In the genomic region with DNA sequence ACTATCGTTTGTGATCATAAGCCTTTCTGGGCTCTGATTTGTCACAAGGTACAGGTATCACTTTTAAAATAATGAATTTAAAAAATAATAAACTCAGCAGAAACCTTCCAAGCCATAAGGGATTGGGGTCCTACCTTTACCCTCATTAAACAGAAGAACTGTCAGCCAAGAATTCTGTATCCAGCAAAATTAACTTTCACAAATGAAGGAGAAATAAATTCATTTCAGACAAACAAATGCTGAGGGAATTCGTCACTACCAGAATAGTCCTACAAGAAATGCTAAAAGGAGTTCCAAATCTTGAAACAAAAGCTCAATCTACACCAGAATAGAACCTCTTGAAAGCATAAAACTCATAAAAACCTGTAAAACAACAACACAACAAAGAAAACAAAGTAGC, we compare ENCODE assay signal across 7 cellular contexts. TPM values are rescaled to one million over a fixed set of nuclear protein-coding genes. Genes with fewer than 3 reads are reported as not detected.
"Had no signal": no experiment of that assay in that cellular context is flagged by ENCODE, and none has a peak within 500 bp of the region (broad histone marks: within the 10 kb centered on the region; RNA-seq: fewer than 3 reads in every experiment).

No MANE protein-coding gene starts in this region.

- FAIRE-seq: HTR-8/SVneo, K562 had no signal

- DNase-seq: IMR-90, KBM-7, KG1 had no signal

- H3K4me3 ChIP-seq: K562 had no signal

- H3K27ac ChIP-seq: HL-60 had no signal

- ATAC-seq: K562 had no signal

RNA-seq across cellular contexts. Expression of a gene that starts 25.7 kb away (rescaled TPM):
- total RNA-seq: HT-29, K562 had no signal
- polyA plus RNA-seq: K562 had no signal
